ENCODE assay signal across 8 cellular contexts in the genomic region with DNA sequence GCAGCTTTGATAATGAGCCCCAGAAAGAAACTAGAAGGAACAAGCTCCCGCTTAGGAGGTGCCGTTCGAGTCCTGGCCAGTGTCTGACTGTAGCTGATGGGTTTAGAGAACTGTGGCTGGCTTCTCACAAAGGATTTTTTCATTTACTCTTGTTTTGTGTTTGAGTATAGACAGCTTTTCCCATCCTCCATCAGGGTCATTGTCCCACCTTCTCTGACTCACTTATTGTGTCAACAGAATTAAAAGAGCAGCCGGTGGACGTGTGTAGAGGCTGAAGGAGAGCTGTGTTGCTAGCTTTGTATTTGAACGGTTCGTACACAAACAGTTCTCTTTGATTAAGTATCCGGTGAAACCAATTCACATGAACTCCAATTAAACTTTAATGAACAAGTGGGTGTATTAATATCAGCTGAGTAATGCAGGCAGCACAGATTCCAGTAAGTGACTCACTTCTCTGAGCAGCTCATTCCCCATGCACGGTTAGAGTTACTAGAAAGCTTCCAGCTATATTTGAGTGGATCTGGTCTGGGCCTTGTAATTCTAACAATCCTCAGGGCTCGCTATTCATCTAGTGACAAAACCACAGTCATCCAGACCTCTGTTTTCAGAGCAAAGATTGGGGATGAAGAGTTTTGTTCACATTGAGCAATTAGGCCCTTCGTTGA.
DNase-seq lines count a peak whose midpoint lies in the region; TF ChIP-seq lines count a peak whose summit lies in the region.

No MANE protein-coding gene starts in this region.

- WGBS in thyroid gland, 2 donors, result 62 to 77% methylated on average over 11 of the region's 11 CpGs

- H3K27ac ChIP-seq in ascending aorta (peak overlapping the region; percentile 78 to 87), thyroid gland (peak overlapping the region in 2 of 3 donors; percentile 10 to 40)

- TF ChIP-seq EP300 in Ishikawa (IDR thresholded peaks at IDR 0.05; ENCODE audit: borderline replicate concordance), result no peak; the same call in 1 of the 2 replicates

- H3K4me3 ChIP-seq in AG09309 (ENCODE audit: control insufficient read depth, low read depth, low read length) (no peak overlapping the region), ascending aorta (peak overlapping the region in 1 of 2 donors; percentile 25), thyroid gland (replicated peaks in 1 of 3) (no peak overlapping the region)

- H3K27me3 ChIP-seq in ascending aorta (no peaks in the 10 kb centered on the region), thyroid gland (no peaks in the 10 kb centered on the region)

- peaks cover 20 to 70% of the 10 kb centered on the region in 2 donors for H3K4me1 ChIP-seq in ascending aorta
- peaks cover 14 to 28% of the 10 kb centered on the region in 2 donors for H3K4me1 ChIP-seq in thyroid gland

- peaks cover 7 to 11% of the 10 kb centered on the region in 2 donors for H3K36me3 ChIP-seq in ascending aorta
- H3K36me3 ChIP-seq in thyroid gland, result no peaks in the 10 kb centered on the region

- H3K9me3 ChIP-seq in ascending aorta (no peaks in the 10 kb centered on the region), thyroid gland (no peaks in the 10 kb centered on the region)

- DNase-seq in AG09309 (ENCODE audit: low read depth), result peak; percentile 80
- DNase-seq in ascending aorta (ENCODE audit: low spot score in 2 of 2), result peak in 1 of 2 donors; percentile 74
- peak; percentile 97 for DNase-seq in kidney glomerular epithelial cell (lab: John Stamatoyannopoulos, UW)
- DNase-seq in thyroid gland, result no peak
- DNase-seq in Kasumi-1 (lab: John Stamatoyannopoulos, UW), result no peak
- DNase-seq in NCI-H82 (lab: John Stamatoyannopoulos, UW), result no peak
- DNase-seq in stimulated activated CD4-positive, alpha-beta T cell treated with anti-CD3 and anti-CD28 coated beads, Interleukin-2, amount 100 ng/mL, for 48 hours, result no peak

- TF ChIP-seq RAD21 in Ishikawa (IDR thresholded peaks at IDR 0.05; ENCODE audit: low read depth), result peak; percentile 9; the same call in 1 of the 2 replicates

- intact Hi-C loops in ascending aorta (cut with DNase I) (no loop called here), thyroid gland (cut with DNase I) (no loop called here)

- no peak for TF ChIP-seq POLR2A in thyroid gland (IDR thresholded peaks at IDR 0.05)

- no peak for TF ChIP-seq CTCF in AG09309 (IDR thresholded peaks at IDR 0.05; ENCODE audit: control insufficient read depth, insufficient read depth, low read depth, low read length, missing control alignments)
- TF ChIP-seq CTCF in ascending aorta (IDR thresholded peaks at IDR 0.05), result no peak
- TF ChIP-seq CTCF in thyroid gland (IDR thresholded peaks at IDR 0.05), result no peak

TF ChIP-seq in Ishikawa, 13 proteins besides CTCF, POLR2A, EP300 and RAD21:
- TF ChIP-seq FOXM1 (IDR thresholded peaks at IDR 0.05; ENCODE audit: borderline replicate concordance, low read depth) (no peak), TEAD4 (IDR thresholded peaks at IDR 0.05) (peak; percentile 58)

Comparison
In these comparisons a context has a peak if more than half of its experiments do, and no peak if none do; other contexts are left out.
1. DNase-seq: peak in AG09309 (single experiment) and kidney glomerular epithelial cell (single experiment); none in thyroid gland (0 of 2), Kasumi-1 (0 of 2), NCI-H82 (single experiment) and stimulated activated CD4-positive, alpha-beta T cell treated with anti-CD3 and anti-CD28 coated beads, Interleukin-2, amount 100 ng/mL, for 48 hours (0 of 2).